In genomic region chr13:100306444-100306999, GRCh38 we compare ENCODE assay signal across 17 cellular contexts.
A peak's percentile ranks its signal among the peaks of the same experiment; 100 is the strongest.
DNase-seq lines count a peak whose midpoint lies in the region; ATAC-seq, FAIRE-seq and TF ChIP-seq lines count a peak whose summit lies in the region.
"Had no signal": no experiment of that assay in that cellular context is flagged by ENCODE, and none has a peak within 500 bp of the region (broad histone marks: within the 10 kb centered on the region; RNA-seq: fewer than 3 reads in every experiment).

No MANE protein-coding gene starts in this region.

- peaks cover 4% of the 10 kb centered on the region for H3K27me3 Mint-ChIP-seq in GM23338 (ENCODE audit: insufficient read depth, low read depth, poor library complexity)
- H3K27me3 Mint-ChIP-seq in glutamatergic neuron (ENCODE audit: unreplicated experiment) = no peaks in the 10 kb centered on the region
- H3K27me3 Mint-ChIP-seq in T-helper 2 cell treated with Interferon-gamma antibody and Interleukin-4, amounts not matched to agents 5 μg/mL and 100 μg/mL, for 36 hours (ENCODE audit: low read depth) = no peaks in the 10 kb centered on the region
- H3K27me3 Mint-ChIP-seq: CD4-positive, alpha-beta memory T cell had no signal

- peak; percentile 100 for FAIRE-seq in A204.1 (lab: Jason Lieb, UNC)
- FAIRE-seq: GM12891, RCC 7860 had no signal

- no peaks in the 10 kb centered on the region for H3F3A ChIP-seq in GM23338 (replicated peaks; ENCODE audit: low read depth)

- no peaks in the 10 kb centered on the region for H3K79me2 ChIP-seq in GM23338 (replicated peaks; ENCODE audit: insufficient read depth)

- peaks cover 9% of the 10 kb centered on the region for H3K36me3 ChIP-seq in GM23338 (ENCODE audit: insufficient read depth)

- ATAC-seq in GM23338 = peak; percentile 73
- no peak for ATAC-seq in activated CD4-positive, CD25-positive, alpha-beta regulatory T cell treated with anti-CD3 and anti-CD28 coated beads, Interleukin-2, amount 50 U/mL, for 24 hours

- DNase-seq in GM23338 (ENCODE audit: low spot score) (peak; percentile 21), NCI-H69 (lab: John Stamatoyannopoulos, UW) (peak; percentile 86), glutamatergic neuron (no peak), dorsolateral prefrontal cortex (no peak)
- no peak for DNase-seq in stimulated activated CD8-positive, alpha-beta memory T cell treated with anti-CD3 and anti-CD28 coated beads, Interleukin-4, amount 100 ng/mL, for 48 hours
- no peak for DNase-seq in T-helper 2 cell treated with Interferon-gamma antibody and Interleukin-4, amounts not matched to agents 5 μg/mL and 100 μg/mL, for 36 hours (ENCODE audit: low spot score)
- DNase-seq: ACHN; CD4-positive, alpha-beta memory T cell; DMS79 treated with DMSO at 0.1 percent for 48 hours; KG1; NCI-H1105; NCI-H345; SHP77 had no signal

- H3K4me1 Mint-ChIP-seq in GM23338 = peaks cover 23% of the 10 kb centered on the region
- peaks cover 31% of the 10 kb centered on the region for H3K4me1 Mint-ChIP-seq in glutamatergic neuron (ENCODE audit: low read depth, unreplicated experiment)
- no peaks in the 10 kb centered on the region for H3K4me1 Mint-ChIP-seq in T-helper 2 cell treated with Interferon-gamma antibody and Interleukin-4, amounts not matched to agents 5 μg/mL and 100 μg/mL, for 36 hours (ENCODE audit: low read depth)
- H3K4me1 Mint-ChIP-seq: CD4-positive, alpha-beta memory T cell had no signal

- TF ChIP-seq CTCF in GM23338 (conservative IDR thresholded peaks at IDR 0.05; ENCODE audit: low read depth in 2 of 2) = no peak
- TF ChIP-seq CTCF in glutamatergic neuron (IDR thresholded peaks at IDR 0.05; ENCODE audit: partially characterized antibody, unreplicated experiment) = no peak
- no peak for TF ChIP-seq CTCF in dorsolateral prefrontal cortex (IDR thresholded peaks at IDR 0.05 in 54 of 56, conservative IDR thresholded peaks at IDR 0.05 in 2 of 56; ENCODE audit: low read depth in 1 of 56, partially characterized antibody in 56 of 56)

- peak overlapping the region; percentile 78; the same call in 1 of the 2 replicates for H3K27ac Mint-ChIP-seq in GM23338
- peak overlapping the region; percentile 35 for H3K27ac Mint-ChIP-seq in glutamatergic neuron (ENCODE audit: unreplicated experiment)
- no peak overlapping the region for H3K27ac Mint-ChIP-seq in T-helper 2 cell treated with Interferon-gamma antibody and Interleukin-4, amounts not matched to agents 5 μg/mL and 100 μg/mL, for 36 hours
- H3K27ac Mint-ChIP-seq: CD4-positive, alpha-beta memory T cell had no signal

- H3K27ac ChIP-seq in GM23338 (ENCODE audit: low read depth) = peak overlapping the region; percentile 83; the same call in 1 of the 2 replicates
- peak overlapping the region in 3 of 59 donors; percentile 1 to 41 (median 6) for H3K27ac ChIP-seq in dorsolateral prefrontal cortex

- no peak overlapping the region for H2AFZ ChIP-seq in GM23338

- H3K4me3 Mint-ChIP-seq in GM23338 (no peak overlapping the region), glutamatergic neuron (ENCODE audit: unreplicated experiment) (no peak overlapping the region)
- no peak overlapping the region for H3K4me3 Mint-ChIP-seq in T-helper 2 cell treated with Interferon-gamma antibody and Interleukin-4, amounts not matched to agents 5 μg/mL and 100 μg/mL, for 36 hours
- H3K4me3 Mint-ChIP-seq: CD4-positive, alpha-beta memory T cell had no signal

- no peak overlapping the region for H3K4me3 ChIP-seq in GM23338
- H3K4me3 ChIP-seq in dorsolateral prefrontal cortex = no peak overlapping the region

- peaks cover 6% of the 10 kb centered on the region; the same call in 2 of the 3 replicates for H3K36me3 Mint-ChIP-seq in GM23338 (ENCODE audit: low read depth)
- no peaks in the 10 kb centered on the region for H3K36me3 Mint-ChIP-seq in glutamatergic neuron (ENCODE audit: unreplicated experiment)
- H3K36me3 Mint-ChIP-seq in T-helper 2 cell treated with Interferon-gamma antibody and Interleukin-4, amounts not matched to agents 5 μg/mL and 100 μg/mL, for 36 hours (ENCODE audit: low read depth) = no peaks in the 10 kb centered on the region

- no peaks in the 10 kb centered on the region for H4K20me1 ChIP-seq in GM23338 (replicated peaks; ENCODE audit: insufficient read depth)

- peak overlapping the region; percentile 7; the same call in 1 of the 2 replicates for H3K4me2 ChIP-seq in GM23338

- H3K9me2 ChIP-seq in GM23338 (ENCODE audit: insufficient read depth) = no peaks in the 10 kb centered on the region

- intact Hi-C loops in dorsolateral prefrontal cortex (cut with DNase I) = no loop called here

- peaks cover 16% of the 10 kb centered on the region for H3K4me1 ChIP-seq in GM23338 (ENCODE audit: insufficient read depth)

- H3K27me3 ChIP-seq in GM23338 (ENCODE audit: insufficient read depth) = no peaks in the 10 kb centered on the region
- no peaks in the 10 kb centered on the region for H3K27me3 ChIP-seq in dorsolateral prefrontal cortex

- H3K9me3 Mint-ChIP-seq in GM23338 (no peaks in the 10 kb centered on the region), glutamatergic neuron (ENCODE audit: unreplicated experiment) (no peaks in the 10 kb centered on the region)
- H3K9me3 Mint-ChIP-seq in T-helper 2 cell treated with Interferon-gamma antibody and Interleukin-4, amounts not matched to agents 5 μg/mL and 100 μg/mL, for 36 hours = no peaks in the 10 kb centered on the region
- H3K9me3 Mint-ChIP-seq: CD4-positive, alpha-beta memory T cell had no signal

TF ChIP-seq in GM23338, 12 proteins besides CTCF, POLR2A, EP300 and RAD21 (continues in another document):
- TF ChIP-seq POLR2AphosphoS5 (IDR thresholded peaks at IDR 0.05; ENCODE audit: low read depth) = no peak
- TF ChIP-seq EZH2phosphoT487 (IDR thresholded peaks at IDR 0.05; ENCODE audit: unreplicated experiment) = no peak
- no peak for TF ChIP-seq JUNB (IDR thresholded peaks at IDR 0.05; ENCODE audit: unreplicated experiment)
- TF ChIP-seq ZNF114 (CRISPR knock-in tag; IDR thresholded peaks at IDR 0.05) = no peak
- TF ChIP-seq NANOG (IDR thresholded peaks at IDR 0.05; ENCODE audit: borderline replicate concordance) = no peak
- no peak for TF ChIP-seq CREB1 (CRISPR knock-in tag; IDR thresholded peaks at IDR 0.05; ENCODE audit: low read depth)
- TF ChIP-seq, protein P1, sequence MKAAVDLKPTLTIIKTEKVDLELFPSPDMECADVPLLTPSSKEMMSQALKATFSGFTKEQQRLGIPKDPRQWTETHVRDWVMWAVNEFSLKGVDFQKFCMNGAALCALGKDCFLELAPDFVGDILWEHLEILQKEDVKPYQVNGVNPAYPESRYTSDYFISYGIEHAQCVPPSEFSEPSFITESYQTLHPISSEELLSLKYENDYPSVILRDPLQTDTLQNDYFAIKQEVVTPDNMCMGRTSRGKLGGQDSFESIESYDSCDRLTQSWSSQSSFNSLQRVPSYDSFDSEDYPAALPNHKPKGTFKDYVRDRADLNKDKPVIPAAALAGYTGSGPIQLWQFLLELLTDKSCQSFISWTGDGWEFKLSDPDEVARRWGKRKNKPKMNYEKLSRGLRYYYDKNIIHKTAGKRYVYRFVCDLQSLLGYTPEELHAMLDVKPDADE (IDR thresholded peaks at IDR 0.05) = no peak
- TF ChIP-seq EZH2 (IDR thresholded peaks at IDR 0.05; ENCODE audit: low read depth, unreplicated experiment) = no peak
- TF ChIP-seq ZNF331 (CRISPR knock-in tag; IDR thresholded peaks at IDR 0.05; ENCODE audit: low read depth) = no peak
- TF ChIP-seq REST (IDR thresholded peaks at IDR 0.05; ENCODE audit: unreplicated experiment) = no peak
- TF ChIP-seq STAT1 (IDR thresholded peaks at IDR 0.05; ENCODE audit: unreplicated experiment) = no peak

Comparison
In these comparisons a context has a peak if more than half of its experiments do, and no peak if none do; other contexts are left out.
1. DNase-seq: peak in GM23338 (single experiment) and NCI-H69 (single experiment); none in glutamatergic neuron (single experiment), dorsolateral prefrontal cortex (0 of 10), stimulated activated CD8-positive, alpha-beta memory T cell treated with anti-CD3 and anti-CD28 coated beads, Interleukin-4, amount 100 ng/mL, for 48 hours (single experiment) and T-helper 2 cell treated with Interferon-gamma antibody and Interleukin-4, amounts not matched to agents 5 μg/mL and 100 μg/mL, for 36 hours (single experiment).